In the genomic region with DNA sequence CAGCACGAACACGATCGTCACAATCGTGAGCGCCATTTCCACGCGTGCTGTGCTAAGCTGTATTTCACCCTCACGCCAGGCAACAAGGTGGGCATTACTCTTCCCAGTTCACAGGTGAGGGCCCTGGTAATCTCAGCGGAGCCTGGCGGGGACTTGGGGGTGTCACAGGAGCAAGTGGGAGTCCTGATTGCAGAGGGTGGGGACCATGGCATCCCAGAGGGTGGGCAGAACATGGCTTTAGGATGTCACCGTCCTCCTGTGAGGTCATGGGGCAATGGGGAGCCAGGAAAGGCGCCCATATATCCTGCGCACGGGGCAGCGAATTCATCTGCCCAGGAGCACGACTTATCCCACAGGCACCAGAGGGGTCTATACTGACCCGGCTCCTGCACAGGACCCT, we compare ENCODE assay signal across 14 cellular contexts.
DNase-seq lines count a peak whose midpoint lies in the region; ATAC-seq, FAIRE-seq and TF ChIP-seq lines count a peak whose summit lies in the region.
"Had no signal": no experiment of that assay in that cellular context is flagged by ENCODE, and none has a peak within 500 bp of the region (broad histone marks: within the 10 kb centered on the region; RNA-seq: fewer than 3 reads in every experiment).

No MANE protein-coding gene starts in this region.

- no peaks in the 10 kb centered on the region for H3K9me3 ChIP-seq in BLaER1 treated with 17β-estradiol and CSF1 and Interleukin-3, amounts not matched to agents 10 nM and 100 nM (replicated peaks in 1 of 11)
- peaks cover 98% of the 10 kb centered on the region for H3K9me3 ChIP-seq in HUES64 (ENCODE audit: insufficient read depth, low read depth, low read length)
- no peaks in the 10 kb centered on the region for H3K9me3 ChIP-seq in kidney (ENCODE audit: control insufficient read depth in 1 of 2, low read length in 2 of 2)
- no peaks in the 10 kb centered on the region for H3K9me3 ChIP-seq in upper lobe of right lung
- no peaks in the 10 kb centered on the region for H3K9me3 ChIP-seq in CD8-positive, alpha-beta memory T cell (ENCODE audit: low read length)
- H3K9me3 ChIP-seq: A549, BE2C had no signal

- no peak overlapping the region for H3K9ac ChIP-seq in BLaER1 treated with 17β-estradiol and CSF1 and Interleukin-3, amounts not matched to agents 10 nM and 100 nM
- H3K9ac ChIP-seq in HUES64 (ENCODE audit: low read depth, low read length) (no peak overlapping the region), kidney (ENCODE audit: low read length in 2 of 2) (no peak overlapping the region)
- H3K9ac ChIP-seq: GM23248 had no signal

- no peak overlapping the region for H3K27ac Mint-ChIP-seq in CD8-positive, alpha-beta memory T cell
- H3K27ac Mint-ChIP-seq: H9 had no signal

- H4K20me1 ChIP-seq in BLaER1 treated with 17β-estradiol and CSF1 and Interleukin-3, amounts not matched to agents 10 nM and 100 nM: peaks cover 0 to 4% (median 0%) of the 10 kb centered on the region in 11 experiments; a peak in 1 of 22 replicates

- peak; percentile 41 for DNase-seq in kidney
- DNase-seq in upper lobe of right lung: peak; percentile 39
- no peak for DNase-seq in CD8-positive, alpha-beta memory T cell
- DNase-seq in activated CD4-positive, CD25-positive, alpha-beta regulatory T cell (lab: John Stamatoyannopoulos, UW): no peak
- DNase-seq: BE2C, Calu3, DMS 273 treated with DMSO at 0.1 percent for 48 hours, GM23248, H9 had no signal

- TF ChIP-seq CTCF in kidney (IDR thresholded peaks at IDR 0.05; ENCODE audit: borderline replicate concordance, extremely low read depth, insufficient read depth) (no peak), upper lobe of right lung (IDR thresholded peaks at IDR 0.05) (no peak)

- H3K27me3 ChIP-seq in BLaER1 treated with 17β-estradiol and CSF1 and Interleukin-3, amounts not matched to agents 10 nM and 100 nM: no peaks in the 10 kb centered on the region
- no peaks in the 10 kb centered on the region for H3K27me3 ChIP-seq in HUES64 (ENCODE audit: insufficient read depth, low read length)
- peaks cover 5% of the 10 kb centered on the region for H3K27me3 ChIP-seq in upper lobe of right lung
- H3K27me3 ChIP-seq in CD8-positive, alpha-beta memory T cell (ENCODE audit: insufficient read depth, low read length, poor library complexity, severe bottlenecking): no peaks in the 10 kb centered on the region
- H3K27me3 ChIP-seq: BE2C had no signal

- no peaks in the 10 kb centered on the region for H3K36me3 Mint-ChIP-seq in CD8-positive, alpha-beta memory T cell

- no peak for ATAC-seq in upper lobe of right lung
- ATAC-seq in GM19455 (IDR thresholded peaks at IDR 0.05; ENCODE audit: unreplicated experiment): no peak
- ATAC-seq: A549 had no signal

- CTCF ChIA-PET in CD8-positive, alpha-beta memory T cell (lab: Charles Lee): no interaction called here

- H3K4me1 ChIP-seq in BLaER1 treated with 17β-estradiol and CSF1 and Interleukin-3, amounts not matched to agents 10 nM and 100 nM: peaks cover 0 to 18% (median 13%) of the 10 kb centered on the region in 10 experiments; a peak in 18 of 20 replicates
- H3K4me1 ChIP-seq in HUES64 (ENCODE audit: insufficient read depth, low read length) (no peaks in the 10 kb centered on the region), kidney (ENCODE audit: control insufficient read depth in 1 of 2, insufficient read depth in 1 of 2, low read depth in 1 of 2, low read length in 2 of 2) (no peaks in the 10 kb centered on the region), upper lobe of right lung (no peaks in the 10 kb centered on the region)
- H3K4me1 ChIP-seq in CD8-positive, alpha-beta memory T cell (ENCODE audit: insufficient read depth, low read length): peaks cover 36% of the 10 kb centered on the region
- H3K4me1 ChIP-seq: A549, BE2C had no signal

- POLR2A ChIA-PET in CD8-positive, alpha-beta memory T cell (lab: Charles Lee): no interaction called here

- WGBS in HUES64: 89% methylated on average over 17 of the region's 17 CpGs

- FAIRE-seq in kidney (lab: Jason Lieb, UNC): no peak
- FAIRE-seq: A549, HTR-8/SVneo had no signal

- H3K36me3 ChIP-seq in BLaER1 treated with 17β-estradiol and CSF1 and Interleukin-3, amounts not matched to agents 10 nM and 100 nM: no peaks in the 10 kb centered on the region
- H3K36me3 ChIP-seq in HUES64 (ENCODE audit: insufficient read depth, low read length) (no peaks in the 10 kb centered on the region), kidney (ENCODE audit: control insufficient read depth in 1 of 2, insufficient read depth in 2 of 2, low read length in 2 of 2) (no peaks in the 10 kb centered on the region), upper lobe of right lung (no peaks in the 10 kb centered on the region)
- H3K36me3 ChIP-seq in CD8-positive, alpha-beta memory T cell (ENCODE audit: insufficient read depth, low read length): no peaks in the 10 kb centered on the region
- H3K36me3 ChIP-seq: BE2C had no signal

- peaks cover 0 to 5% (median 0%) of the 10 kb centered on the region in 3 donors for H3K4me1 Mint-ChIP-seq in CD8-positive, alpha-beta memory T cell

- H3K4me2 ChIP-seq in BLaER1 treated with 17β-estradiol and CSF1 and Interleukin-3, amounts not matched to agents 10 nM and 100 nM: peak overlapping the region in 8 of 11 experiments; percentile 49 to 71 (median 56); a peak in 12 of 22 replicates
- H3K4me2 ChIP-seq: A549 had no signal

- no peaks in the 10 kb centered on the region for H3K9me3 Mint-ChIP-seq in CD8-positive, alpha-beta memory T cell
- H3K9me3 Mint-ChIP-seq: H9 had no signal

- no peak overlapping the region for H3K4me3 ChIP-seq in BLaER1 treated with 17β-estradiol and CSF1 and Interleukin-3, amounts not matched to agents 10 nM and 100 nM
- H3K4me3 ChIP-seq in HUES64 (ENCODE audit: low read length): 0 out of 2 replicates have a peak overlapping the region, but pooled peaks have one; percentile 4
- no peak overlapping the region for H3K4me3 ChIP-seq in kidney (ENCODE audit: low read length in 2 of 2)
- H3K4me3 ChIP-seq in upper lobe of right lung: no peak overlapping the region
- no peak overlapping the region for H3K4me3 ChIP-seq in CD8-positive, alpha-beta memory T cell (ENCODE audit: low read length)
- H3K4me3 ChIP-seq: A549, GM23248 had no signal

- peaks cover 4% of the 10 kb centered on the region in 2 donors for H3K27me3 Mint-ChIP-seq in CD8-positive, alpha-beta memory T cell

- no peak overlapping the region for H3K27ac ChIP-seq in BLaER1 treated with 17β-estradiol and CSF1 and Interleukin-3, amounts not matched to agents 10 nM and 100 nM
- H3K27ac ChIP-seq in HUES64 (ENCODE audit: low read depth, low read length) (no peak overlapping the region), kidney (ENCODE audit: low read depth in 2 of 2, low read length in 2 of 2) (no peak overlapping the region), upper lobe of right lung (no peak overlapping the region)
- H3K27ac ChIP-seq in CD8-positive, alpha-beta memory T cell (ENCODE audit: low read depth, low read length): no peak overlapping the region
- H3K27ac ChIP-seq: A549, GM23248 had no signal

- intact Hi-C loops in kidney (cut with DNase I) (no loop called here), upper lobe of right lung (cut with DNase I) (no loop called here)

- H3K4me3 Mint-ChIP-seq in CD8-positive, alpha-beta memory T cell: no peak overlapping the region
- H3K4me3 Mint-ChIP-seq: H9 had no signal

Comparison
In these comparisons a context has a peak if more than half of its experiments do, and no peak if none do; other contexts are left out.
1. DNase-seq: peak in kidney (single experiment) and upper lobe of right lung (single experiment); none in CD8-positive, alpha-beta memory T cell (0 of 5) and activated CD4-positive, CD25-positive, alpha-beta regulatory T cell (0 of 4).